ENCODE assay signal across 7 cellular contexts in genomic region chr1:5844442-5844841, GRCh38.
"Had no signal": no experiment of that assay in that cellular context is flagged by ENCODE, and none has a peak within 500 bp of the region (broad histone marks: within the 10 kb centered on the region; RNA-seq: fewer than 3 reads in every experiment).

No MANE protein-coding gene starts in this region.

- H3K27ac Mint-ChIP-seq: GM23338, HFFc6, IgD-negative memory B cell had no signal

- H2AFZ ChIP-seq: GM23338 had no signal

- H3K4me3 ChIP-seq: GM23338 had no signal

- H3K4me1 Mint-ChIP-seq: IgD-negative memory B cell had no signal

- H3K27ac ChIP-seq: HL-60 had no signal

- ATAC-seq: HepG2 had no signal

- H3K4me2 ChIP-seq: GM23338 had no signal

- H3K36me3 Mint-ChIP-seq: IgD-negative memory B cell had no signal

- DNase-seq: HCEC 1CT, HFFc6, KG1 had no signal

- FAIRE-seq: HepG2 had no signal

- H3K4me3 Mint-ChIP-seq: GM23338, HFFc6, IgD-negative memory B cell had no signal

- H3K9me3 Mint-ChIP-seq: GM23338, HFFc6, IgD-negative memory B cell had no signal
